In the genomic region with DNA sequence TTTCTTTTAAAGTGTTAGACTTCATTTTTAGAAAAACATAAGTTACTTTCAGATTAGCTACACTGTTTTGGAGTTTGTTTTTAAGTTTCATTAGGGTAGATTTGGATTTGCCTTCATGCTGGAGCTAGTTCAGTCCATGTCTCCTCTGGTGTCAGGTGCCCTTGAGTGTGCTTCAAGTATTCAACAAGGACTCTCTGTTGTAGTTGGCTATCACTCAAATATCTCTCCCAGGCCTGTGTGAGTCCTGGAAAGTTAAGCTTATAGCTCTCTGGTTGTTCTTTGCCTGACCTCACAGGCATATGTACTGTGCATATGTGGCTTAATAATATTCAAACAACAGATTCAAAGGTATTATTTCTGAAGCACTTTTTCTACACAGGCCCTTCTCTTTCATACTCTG, we compare ENCODE assay signal across 14 cellular contexts. TPM values are rescaled to one million over a fixed set of nuclear protein-coding genes. Genes with fewer than 3 reads are reported as not detected.
DNase-seq lines count a peak whose midpoint lies in the region; ATAC-seq, FAIRE-seq and TF ChIP-seq lines count a peak whose summit lies in the region.
"Had no signal": no experiment of that assay in that cellular context is flagged by ENCODE, and none has a peak within 500 bp of the region (broad histone marks: within the 10 kb centered on the region; RNA-seq: fewer than 3 reads in every experiment).

No MANE protein-coding gene starts in this region.

- peaks cover 16% of the 10 kb centered on the region for H3K9me3 ChIP-seq in K562 (replicated peaks; ENCODE audit: control insufficient read depth, insufficient read depth, low read depth, low read length)

- no peak for TF ChIP-seq POLR2A in K562 (conservative IDR thresholded peaks at IDR 0.05)

- no peak overlapping the region for H3K9ac ChIP-seq in K562 (ENCODE audit: insufficient read depth in 1 of 2, low read depth in 2 of 2, low read length in 2 of 2)

- H3K4me3 Mint-ChIP-seq in type B pancreatic cell: peak overlapping the region; percentile 31
- H3K4me3 Mint-ChIP-seq: activated B cell treated with CpG ODN at 0.5 μM for 24 hours; activated naive CD8-positive, alpha-beta T cell treated with anti-CD3 and anti-CD28 coated beads, Interleukin-2, amount 50 U/mL, for 24 hours; naive B cell had no signal

- no peak overlapping the region for H2AFZ ChIP-seq in K562 (ENCODE audit: low read depth, low read length)

- H4K20me1 ChIP-seq in K562 (replicated peaks; ENCODE audit: control insufficient read depth, insufficient read depth, low read length): no peaks in the 10 kb centered on the region

- no peaks in the 10 kb centered on the region for H3K9me1 ChIP-seq in K562 (ENCODE audit: control insufficient read depth, insufficient read depth, low read length)

- H3K27me3 ChIP-seq in K562 (ENCODE audit: control insufficient read depth in 2 of 2, insufficient read depth in 2 of 2, low read length in 2 of 2): no peaks in the 10 kb centered on the region

- no peak for DNase-seq in Right ventricle myocardium superior
- no peak for DNase-seq in cardiac septum (ENCODE audit: low spot score)
- no peak for DNase-seq in K562 (ENCODE audit: extremely low read depth in 1 of 4, low spot score in 3 of 4)
- DNase-seq in left ventricle myocardium superior: no peak
- no peak for DNase-seq in type B pancreatic cell (ENCODE audit: extremely low spot score, unreplicated experiment)
- DNase-seq in GM19238 (ENCODE audit: insufficient read length, low spot score): no peak
- DNase-seq in AG08396 (ENCODE audit: low spot score): no peak
- DNase-seq in NCI-H2227 treated with DMSO at 0.1 percent for 48 hours (lab: John Stamatoyannopoulos, UW): no peak
- DNase-seq: activated B cell treated with CpG ODN at 0.5 μM for 24 hours; activated naive CD8-positive, alpha-beta T cell treated with anti-CD3 and anti-CD28 coated beads, Interleukin-2, amount 50 U/mL, for 24 hours; naive B cell; stimulated activated naive CD4-positive, alpha-beta T cell treated with Interleukin-2 at 50 U/mL for 16 hours had no signal

- TSS peak; percentile 1 for BruUV-seq in K562 (replicated peaks; lab: Mats Ljungman, UMichigan)

- H3K36me3 ChIP-seq in K562 (ENCODE audit: control insufficient read depth, insufficient read depth, low read length): peaks cover 70% of the 10 kb centered on the region

- no peak overlapping the region for H3K27ac ChIP-seq in K562 (ENCODE audit: extremely low read depth, low read depth, low read length)

- peaks cover 4% of the 10 kb centered on the region for H3K4me1 Mint-ChIP-seq in type B pancreatic cell (ENCODE audit: unreplicated experiment)

- intact Hi-C loops in Right ventricle myocardium superior (cut with DNase I): no loop called here
- intact Hi-C loops in cardiac septum (cut with DNase I): no loop called here
- intact Hi-C loops in K562 (cut with micrococcal nuclease): no loop called here
- intact Hi-C loops in left ventricle myocardium superior (cut with micrococcal nuclease): no loop called here

- peak overlapping the region; percentile 25 for H3K27ac Mint-ChIP-seq in type B pancreatic cell
- H3K27ac Mint-ChIP-seq: activated B cell treated with CpG ODN at 0.5 μM for 24 hours; activated naive CD8-positive, alpha-beta T cell treated with anti-CD3 and anti-CD28 coated beads, Interleukin-2, amount 50 U/mL, for 24 hours; activated T-helper 2 cell treated with anti-CD3 and anti-CD28 coated beads, Interferon-gamma antibody, Interleukin-2, Interleukin-4, amounts not matched to agents 10 μg/mL and 5 μg/mL and 100 μg/mL, durations not matched to agents 14 hours and 24 hours and 36 hours had no signal

- H3K4me2 ChIP-seq in K562 (ENCODE audit: insufficient read depth, low read length): no peak overlapping the region

- FAIRE-seq in K562 (lab: Jason Lieb, UNC): no peak

- POLR2A ChIA-PET in K562 (lab: Yijun Ruan, JAX): interaction anchor here (1.4 kb wide), 1 partner anchor 11 kb away, joined by 4 read pairs; no protein-coding TSS in a partner anchor

- CTCF ChIA-PET in K562 (lab: Yijun Ruan, JAX; ENCODE audit: low intra/inter-chr PET ratio): no interaction called here

- TF ChIP-seq CTCF in K562 (IDR thresholded peaks at IDR 0.05 in 2 of 3, conservative IDR thresholded peaks at IDR 0.05 in 1 of 3; ENCODE audit: insufficient read depth in 2 of 3, low read depth in 1 of 3, low read length in 3 of 3): no peak
- no peak for TF ChIP-seq CTCF in type B pancreatic cell (conservative IDR thresholded peaks at IDR 0.05)

- ATAC-seq in Right ventricle myocardium superior (ENCODE audit: poor library complexity): peak; percentile 87
- ATAC-seq in K562: no peak
- peak; percentile 85 for ATAC-seq in left ventricle myocardium superior
- ATAC-seq: activated naive CD8-positive, alpha-beta T cell treated with anti-CD3 and anti-CD28 coated beads, Interleukin-2, amount 50 U/mL, for 24 hours had no signal

- H3K36me3 Mint-ChIP-seq in type B pancreatic cell: peaks cover 66% of the 10 kb centered on the region

- H3K27me3 Mint-ChIP-seq in type B pancreatic cell: no peaks in the 10 kb centered on the region
- H3K27me3 Mint-ChIP-seq: activated B cell treated with CpG ODN at 0.5 μM for 24 hours; activated naive CD8-positive, alpha-beta T cell treated with anti-CD3 and anti-CD28 coated beads, Interleukin-2, amount 50 U/mL, for 24 hours; naive B cell had no signal

- H3K4me1 ChIP-seq in K562 (replicated peaks in 1 of 2; ENCODE audit: control insufficient read depth in 2 of 2, insufficient read depth in 2 of 2, low read length in 2 of 2): no peaks in the 10 kb centered on the region

- H3K79me2 ChIP-seq in K562 (ENCODE audit: control insufficient read depth, insufficient read depth, low read length): peaks cover 47% of the 10 kb centered on the region

- in situ Hi-C loops in K562 (cut with MboI): no loop called here

- TF ChIP-seq RAD21 in K562 (CRISPR knock-in tag; conservative IDR thresholded peaks at IDR 0.05 in 1 of 2, IDR thresholded peaks at IDR 0.05 in 1 of 2): no peak

- peaks cover 9% of the 10 kb centered on the region for H3K9me3 Mint-ChIP-seq in type B pancreatic cell

- TF ChIP-seq EP300 in K562 (IDR thresholded peaks at IDR 0.05; ENCODE audit: low read length): no peak

- no peak overlapping the region for H3K4me3 ChIP-seq in K562
- H3K4me3 ChIP-seq: lung had no signal

TF ChIP-seq in K562, 482 proteins besides CTCF, POLR2A, EP300 and RAD21 (continues in another document):
- TF ChIP-seq, protein P1, sequence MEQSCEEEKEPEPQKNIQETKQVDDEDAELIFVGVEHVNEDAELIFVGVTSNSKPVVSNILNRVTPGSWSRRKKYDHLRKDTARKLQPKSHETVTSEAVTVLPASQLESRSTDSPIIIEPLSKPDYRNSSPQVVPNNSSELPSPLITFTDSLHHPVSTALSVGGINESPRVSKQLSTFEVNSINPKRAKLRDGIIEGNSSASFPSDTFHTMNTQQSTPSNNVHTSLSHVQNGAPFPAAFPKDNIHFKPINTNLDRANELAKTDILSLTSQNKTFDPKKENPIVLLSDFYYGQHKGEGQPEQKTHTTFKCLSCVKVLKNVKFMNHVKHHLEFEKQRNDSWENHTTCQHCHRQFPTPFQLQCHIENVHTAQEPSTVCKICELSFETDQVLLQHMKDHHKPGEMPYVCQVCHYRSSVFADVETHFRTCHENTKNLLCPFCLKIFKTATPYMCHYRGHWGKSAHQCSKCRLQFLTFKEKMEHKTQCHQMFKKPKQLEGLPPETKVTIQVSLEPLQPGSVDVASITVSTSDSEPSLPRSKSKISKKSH (CRISPR knock-in tag; IDR thresholded peaks at IDR 0.05): no peak
- TF ChIP-seq, protein P2, sequence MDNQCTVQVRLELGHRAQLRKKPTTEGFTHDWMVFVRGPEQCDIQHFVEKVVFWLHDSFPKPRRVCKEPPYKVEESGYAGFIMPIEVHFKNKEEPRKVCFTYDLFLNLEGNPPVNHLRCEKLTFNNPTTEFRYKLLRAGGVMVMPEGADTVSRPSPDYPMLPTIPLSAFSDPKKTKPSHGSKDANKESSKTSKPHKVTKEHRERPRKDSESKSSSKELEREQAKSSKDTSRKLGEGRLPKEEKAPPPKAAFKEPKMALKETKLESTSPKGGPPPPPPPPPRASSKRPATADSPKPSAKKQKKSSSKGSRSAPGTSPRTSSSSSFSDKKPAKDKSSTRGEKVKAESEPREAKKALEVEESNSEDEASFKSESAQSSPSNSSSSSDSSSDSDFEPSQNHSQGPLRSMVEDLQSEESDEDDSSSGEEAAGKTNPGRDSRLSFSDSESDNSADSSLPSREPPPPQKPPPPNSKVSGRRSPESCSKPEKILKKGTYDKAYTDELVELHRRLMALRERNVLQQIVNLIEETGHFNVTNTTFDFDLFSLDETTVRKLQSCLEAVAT (IDR thresholded peaks at IDR 0.05): no peak

RNA-seq across cellular contexts. Expression of a gene that starts 45.4 kb away (rescaled TPM):
- total RNA-seq in Right ventricle myocardium superior (13.7 TPM), cardiac septum (20.8 TPM), K562 (2014; rRNA removed) (36.9 and 44.4 TPM in 2 replicates), K562 (2014; rRNA removed; fragmentation: Illumina TruSeq; extraction: Trizol) (83.5 and 93.8 TPM in 2 replicates), K562 (2015; rRNA removed; fragmentation: Illumina TruSeq; extraction: Trizol) (71.3 and 77.1 TPM in 2 replicates), K562 (2021) (109 and 116 TPM in 2 replicates), left ventricle myocardium superior (19.4 TPM), type B pancreatic cell (ENCODE audit: low replicate concordance) (78.6 and 174 TPM in 2 replicates)
- total RNA-seq in K562 (2011; cell fraction: chromatin; rRNA removed; ENCODE audit: low replicate concordance): 83.3 and 94.4 TPM in 2 replicates
- total RNA-seq in K562 (2011; cell fraction: nucleolus; rRNA removed): 15.2 and 20.9 TPM in 2 replicates
- 43.6 and 84.2 TPM in 2 replicates for total RNA-seq in K562 (2011; cell fraction: nucleoplasm; rRNA removed)
- polyA plus RNA-seq in K562 (2011; rRNA removed) (132 and 151 TPM in 2 replicates), K562 (2014; fragmentation: Illumina TruSeq; extraction: Trizol) (60.3 and 68.0 TPM in 2 replicates), K562 (2014; fragmentation: Nextera tagmentation; extraction: Ambion mirVana) (10 to 100 TPM; 22.4 to 26.7 TPM), K562 (2014; rRNA removed) (42.0 and 45.5 TPM in 2 replicates)
- polyA plus RNA-seq in K562 (2011; cell fraction: cytosol; rRNA removed): 122 and 173 TPM in 2 replicates
- 54.8 and 78.5 TPM in 2 replicates for polyA plus RNA-seq in K562 (2011; cell fraction: nucleus; rRNA removed)
- polyA plus RNA-seq in K562 (2012): 34.5 and 35.0 TPM in 2 replicates
- polyA minus RNA-seq in K562 (2011; rRNA and poly(A)+ RNA removed): 252 and 271 TPM in 2 replicates
- polyA minus RNA-seq in K562 (2011; cell fraction: cytosol; rRNA and poly(A)+ RNA removed): 85.2 and 87.1 TPM in 2 replicates
- polyA minus RNA-seq in K562 (2011; cell fraction: nucleus; rRNA and poly(A)+ RNA removed): 22.9 and 43.9 TPM in 2 replicates
